ENCODE assay signal across 8 cellular contexts in the genomic region with DNA sequence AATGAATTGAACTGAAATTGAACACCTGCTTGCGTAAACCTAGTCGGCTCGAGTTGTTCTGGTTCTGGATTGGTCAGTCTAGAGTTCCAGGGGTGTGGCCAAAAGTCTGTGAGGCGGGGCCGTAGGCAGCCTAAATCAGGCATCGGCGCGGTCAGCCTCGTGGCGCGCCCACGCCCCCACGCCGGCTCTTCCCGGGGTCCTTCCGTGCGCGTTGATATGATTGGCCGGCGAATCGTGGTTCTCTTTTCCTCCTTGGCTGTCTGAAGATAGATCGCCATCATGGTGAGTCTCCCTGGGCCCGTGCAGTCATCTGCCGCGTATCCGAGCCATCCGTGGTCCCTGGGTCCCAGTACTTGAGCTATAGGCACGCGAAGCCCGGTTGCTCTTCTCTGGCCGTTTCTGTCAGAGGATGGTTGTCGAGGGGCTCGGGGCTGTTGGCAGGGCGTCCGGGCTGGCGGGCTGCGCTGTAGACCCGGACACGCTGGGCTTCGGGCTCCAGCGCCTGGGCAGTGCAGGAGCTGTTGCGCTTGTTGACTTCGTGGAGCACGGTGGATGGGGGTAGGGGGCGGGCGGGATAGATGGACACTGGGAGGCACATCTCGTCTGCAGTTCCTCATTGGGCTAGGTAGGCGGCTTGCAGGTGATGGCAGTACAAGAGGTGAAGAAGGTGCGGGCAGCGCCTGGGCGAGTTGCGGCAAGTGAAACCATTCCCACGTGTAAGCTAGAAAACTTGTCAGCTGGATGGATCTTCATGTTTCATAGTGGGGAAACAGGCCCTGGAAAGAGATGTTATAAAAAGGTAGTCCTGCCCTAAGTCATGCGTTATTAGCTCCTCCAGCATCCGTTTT. TPM values are rescaled to one million over a fixed set of nuclear protein-coding genes. Genes with fewer than 3 reads are reported as not detected.
DNase-seq lines count a peak whose midpoint lies in the region; ATAC-seq, FAIRE-seq and TF ChIP-seq lines count a peak whose summit lies in the region.

A gene (plus strand): TSS at position 241 of the 848 bp plus-strand sequence. CDS start 39 bp downstream, at position 280.

- ATAC-seq in GM21786 (IDR thresholded peaks at IDR 0.05; ENCODE audit: unreplicated experiment): peak; percentile 83
- ATAC-seq in activated T-cell treated with anti-CD3 and anti-CD28 coated beads, Interleukin-2, amount 50 U/mL, for 72 hours (replicated peaks in 1 of 2): peak; percentile 87 to 88

- H3K4me1 ChIP-seq in esophagus muscularis mucosa (peaks cover 22 to 55% (median 54%) of the 10 kb centered on the region in 4 donors), muscle layer of duodenum (ENCODE audit: control insufficient read depth in 1 of 2, insufficient read depth in 2 of 2, low read length in 2 of 2) (peaks cover 13 to 18% of the 10 kb centered on the region in 2 donors)

- H3K4me3 ChIP-seq in esophagus muscularis mucosa (peak within 1 kb of the TSS; percentile 70 to 84 (median 79)), muscle layer of duodenum (ENCODE audit: low read depth in 1 of 2, low read length in 2 of 2) (peak within 1 kb of the TSS; percentile 85 to 92)

- no peaks in the 10 kb centered on the region for H3K27me3 Mint-ChIP-seq in activated T-cell treated with anti-CD3 and anti-CD28 coated beads, Interleukin-2, amount 50 U/mL, for 72 hours (ENCODE audit: low read depth)

- under 1% methylated on average over 36 of the region's 55 CpGs for WGBS in esophagus muscularis mucosa

- no peak for TF ChIP-seq EP300 in esophagus muscularis mucosa (IDR thresholded peaks at IDR 0.05)

- H3K4me1 Mint-ChIP-seq in activated T-cell treated with anti-CD3 and anti-CD28 coated beads, Interleukin-2, amount 50 U/mL, for 72 hours (ENCODE audit: low read depth): peaks cover 51% of the 10 kb centered on the region

- H3K9me3 ChIP-seq in KOPT-K1 (ENCODE audit: insufficient read depth, low read length, poor library complexity, severe bottlenecking) (no peaks in the 10 kb centered on the region), esophagus muscularis mucosa (no peaks in the 10 kb centered on the region), muscle layer of duodenum (ENCODE audit: control insufficient read depth in 1 of 2, low read length in 2 of 2) (no peaks in the 10 kb centered on the region)

- H3K4me3 Mint-ChIP-seq in activated T-cell treated with anti-CD3 and anti-CD28 coated beads, Interleukin-2, amount 50 U/mL, for 72 hours: peak within 1 kb of the TSS; percentile 78 to 79

- H3K27ac ChIP-seq in KOPT-K1 (ENCODE audit: low read depth, low read length, poor library complexity, severe bottlenecking) (peak within 1 kb of the TSS; percentile 57), esophagus muscularis mucosa (replicated peaks in 1 of 4) (peak within 1 kb of the TSS; percentile 77 to 84 (median 80)), muscle layer of duodenum (ENCODE audit: low read length) (peak within 1 kb of the TSS; percentile 74)

- DNase-seq in DMS79 (lab: John Stamatoyannopoulos, UW) (peak; percentile 80), RCC 7860 (ENCODE audit: low spot score) (peak; percentile 96), esophagus muscularis mucosa (ENCODE audit: extremely low spot score) (peak; percentile 99)
- DNase-seq in activated T-cell treated with anti-CD3 and anti-CD28 coated beads, Interleukin-2, amount 50 U/mL, for 72 hours: peak; percentile 96
- peak; percentile 91 to 92 for DNase-seq in stimulated activated CD8-positive, alpha-beta memory T cell treated with anti-CD3 and anti-CD28 coated beads, Interleukin-7, amount 100 ng/mL, for 4 hours (ENCODE audit: low read depth in 2 of 2)

- no peaks in the 10 kb centered on the region for H3K9me3 Mint-ChIP-seq in activated T-cell treated with anti-CD3 and anti-CD28 coated beads, Interleukin-2, amount 50 U/mL, for 72 hours

- H3K27me3 ChIP-seq in esophagus muscularis mucosa (no peaks in the 10 kb centered on the region), muscle layer of duodenum (ENCODE audit: low read depth, low read length) (no peaks in the 10 kb centered on the region)

- peak; percentile 91 for TF ChIP-seq POLR2A in esophagus muscularis mucosa (IDR thresholded peaks at IDR 0.05; ENCODE audit: low read depth)

- H3K36me3 ChIP-seq in KOPT-K1 (ENCODE audit: insufficient read depth, low read length) (peaks cover 44% of the 10 kb centered on the region), esophagus muscularis mucosa (peaks cover 32 to 38% (median 37%) of the 10 kb centered on the region in 4 donors), muscle layer of duodenum (ENCODE audit: control insufficient read depth in 1 of 2, insufficient read depth in 2 of 2, low read length in 2 of 2) (peaks cover 33 to 36% of the 10 kb centered on the region in 2 donors)

- FAIRE-seq in RCC 7860 (lab: Jason Lieb, UNC): peak; percentile 92

- peaks cover 28 to 35% of the 10 kb centered on the region in 2 donors for H3K36me3 Mint-ChIP-seq in activated T-cell treated with anti-CD3 and anti-CD28 coated beads, Interleukin-2, amount 50 U/mL, for 72 hours (ENCODE audit: insufficient read depth in 2 of 2)

- no peak for TF ChIP-seq CTCF in esophagus muscularis mucosa (IDR thresholded peaks at IDR 0.05)

- intact Hi-C loops in esophagus muscularis mucosa (cut with DNase I): no loop called here

- peak within 1 kb of the TSS; percentile 87 for H3K27ac Mint-ChIP-seq in activated T-cell treated with anti-CD3 and anti-CD28 coated beads, Interleukin-2, amount 50 U/mL, for 72 hours

RNA-seq across cellular contexts. Expression of the gene that starts here (rescaled TPM):
- 1,000 to 10,000 TPM; 1,385 to 1,724 TPM for total RNA-seq in activated T-cell treated with anti-CD3 and anti-CD28 coated beads, Interleukin-2, amount 50 U/mL, for 72 hours
- 1,000 to 10,000 TPM; 1,283 to 2,770 (median 2,221) TPM for total RNA-seq in esophagus muscularis mucosa

Comparison
In these comparisons a context has a peak if more than half of its experiments do, and no peak if none do; other contexts are left out.
1. Peak in every context shown above with its lines: DNase-seq, ATAC-seq, H3K4me3 ChIP-seq and H3K27ac ChIP-seq.